12 cellular contexts compared by ENCODE assay signal in the genomic region with DNA sequence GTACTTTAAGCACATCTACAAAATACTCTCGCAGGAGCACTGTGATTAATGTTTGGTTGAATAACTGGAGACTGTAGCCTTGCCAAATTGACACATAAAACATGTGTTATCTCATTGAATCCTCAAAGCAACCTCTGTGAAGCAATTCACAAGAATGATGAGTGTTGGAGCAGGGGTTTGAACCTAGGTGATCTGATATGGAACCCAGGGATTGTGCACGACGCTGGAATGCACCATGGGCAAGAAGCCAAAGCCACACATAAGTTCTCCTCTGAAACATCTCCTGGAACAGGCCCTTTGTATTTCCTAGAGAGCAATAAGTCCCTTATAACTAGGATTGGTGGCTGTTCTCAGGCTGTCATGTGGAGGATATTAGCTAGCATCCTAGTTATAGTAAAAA.
DNase-seq lines count a peak whose midpoint lies in the region; ATAC-seq and TF ChIP-seq lines count a peak whose summit lies in the region.
"Had no signal": no experiment of that assay in that cellular context is flagged by ENCODE, and none has a peak within 500 bp of the region (broad histone marks: within the 10 kb centered on the region; RNA-seq: fewer than 3 reads in every experiment).

No MANE protein-coding gene starts in this region.

- ATAC-seq in T-helper 17 cell (no peak), HG03460 (IDR thresholded peaks at IDR 0.05; ENCODE audit: unreplicated experiment) (no peak)
- ATAC-seq: sciatic nerve, WTC11 had no signal

- no peak overlapping the region for H3K4me3 Mint-ChIP-seq in T-helper 17 cell
- H3K4me3 Mint-ChIP-seq: activated naive CD4-positive, alpha-beta T cell treated with anti-CD3 and anti-CD28 coated beads for 36 hours; WTC11 had no signal

- DNase-seq in BJ (ENCODE audit: low read depth) (peak; percentile 66), HT1080 (ENCODE audit: low read depth) (peak; percentile 89), astrocyte of the cerebellum (ENCODE audit: low read depth) (peak; percentile 70), lung microvascular endothelial cell (ENCODE audit: low read depth in 2 of 2) (peak; percentile 30 to 84), NCI-H69 (lab: John Stamatoyannopoulos, UW) (no peak), T-helper 17 cell (no peak)
- no peak for DNase-seq in effector CD4-positive, alpha-beta T cell
- DNase-seq: activated naive CD4-positive, alpha-beta T cell treated with anti-CD3 and anti-CD28 coated beads for 36 hours had no signal

- H3K9me3 ChIP-seq in T-helper 17 cell (ENCODE audit: control insufficient read depth, low read length, poor library complexity, severe bottlenecking): no peaks in the 10 kb centered on the region
- H3K9me3 ChIP-seq: Caco-2 had no signal

- in situ Hi-C loops in astrocyte of the cerebellum (cut with HindIII; ENCODE audit: low sequenced_read_pairs): no loop called here

- TF ChIP-seq CTCF in BJ (IDR thresholded peaks at IDR 0.05; ENCODE audit: insufficient read depth, low read depth, low read length) (no peak), astrocyte of the cerebellum (IDR thresholded peaks at IDR 0.05; ENCODE audit: low read depth, low read length, missing control alignments) (no peak)

- POLR2A ChIA-PET in BJ (lab: Charles Lee): interaction anchor here (0.6 kb wide), 1 partner anchor 10 kb away, joined by 3 read pairs; no protein-coding TSS in a partner anchor

- H3K36me3 Mint-ChIP-seq in T-helper 17 cell (ENCODE audit: low read depth): no peaks in the 10 kb centered on the region
- H3K36me3 Mint-ChIP-seq: WTC11 had no signal

- no peak overlapping the region for H3K27ac Mint-ChIP-seq in T-helper 17 cell
- H3K27ac Mint-ChIP-seq: WTC11 had no signal

- H3K4me1 Mint-ChIP-seq in T-helper 17 cell: peaks cover 2% of the 10 kb centered on the region
- H3K4me1 Mint-ChIP-seq: WTC11 had no signal

- CTCF ChIA-PET in BJ (lab: Yijun Ruan, JAX): no interaction called here

- no peaks in the 10 kb centered on the region for H3K27me3 Mint-ChIP-seq in T-helper 17 cell

- H3K27me3 ChIP-seq in BJ (ENCODE audit: control insufficient read depth, insufficient read depth, low read length): no peaks in the 10 kb centered on the region

- H3K4me3 ChIP-seq in BJ (ENCODE audit: low read depth, low read length): no peak overlapping the region
- H3K4me3 ChIP-seq in astrocyte of the cerebellum (ENCODE audit: low read depth, low read length): no peak overlapping the region

- no peaks in the 10 kb centered on the region for H3K36me3 ChIP-seq in BJ (ENCODE audit: control insufficient read depth, insufficient read depth, low read length)

Comparison
In these comparisons a context has a peak if more than half of its experiments do, and no peak if none do; other contexts are left out.
1. DNase-seq: peak in BJ (single experiment), HT1080 (single experiment), astrocyte of the cerebellum (single experiment) and lung microvascular endothelial cell (2 of 2); none in NCI-H69 (single experiment), effector CD4-positive, alpha-beta T cell (single experiment) and T-helper 17 cell (0 of 3).